In genomic region chr21:43727571-43728466, GRCh38 we compare ENCODE assay signal across 1 cellular context.
A peak's percentile ranks its signal among the peaks of the same experiment; 100 is the strongest.
TF ChIP-seq lines count a peak whose summit lies in the region.

No MANE protein-coding gene starts in this region.

TF ChIP-seq in HepG2, 621 proteins besides CTCF, POLR2A, EP300 and RAD21 (continued from another document and continues in another):
- no peak; the same call in 1 of the 2 replicates for TF ChIP-seq TGIF2 (CRISPR knock-in tag; IDR thresholded peaks at IDR 0.05)
- no peak for TF ChIP-seq THYN1 (CRISPR knock-in tag; IDR thresholded peaks at IDR 0.05; ENCODE audit: borderline replicate concordance, low read depth)
- TF ChIP-seq ZNF142 (CRISPR knock-in tag; IDR thresholded peaks at IDR 0.05) = no peak
- TF ChIP-seq ZNF264 (CRISPR knock-in tag; IDR thresholded peaks at IDR 0.05) = no peak
- TF ChIP-seq XRCC5 (optimal IDR thresholded peaks at IDR 0.05; ENCODE audit: low read length) = no peak
- 0 out of 2 replicates have a peak, but pooled peaks have one; percentile 50 for TF ChIP-seq DZIP1 (CRISPR knock-in tag; IDR thresholded peaks at IDR 0.05)
- no peak for TF ChIP-seq HDAC1 (CRISPR knock-in tag; IDR thresholded peaks at IDR 0.05)
- TF ChIP-seq, protein P1, sequence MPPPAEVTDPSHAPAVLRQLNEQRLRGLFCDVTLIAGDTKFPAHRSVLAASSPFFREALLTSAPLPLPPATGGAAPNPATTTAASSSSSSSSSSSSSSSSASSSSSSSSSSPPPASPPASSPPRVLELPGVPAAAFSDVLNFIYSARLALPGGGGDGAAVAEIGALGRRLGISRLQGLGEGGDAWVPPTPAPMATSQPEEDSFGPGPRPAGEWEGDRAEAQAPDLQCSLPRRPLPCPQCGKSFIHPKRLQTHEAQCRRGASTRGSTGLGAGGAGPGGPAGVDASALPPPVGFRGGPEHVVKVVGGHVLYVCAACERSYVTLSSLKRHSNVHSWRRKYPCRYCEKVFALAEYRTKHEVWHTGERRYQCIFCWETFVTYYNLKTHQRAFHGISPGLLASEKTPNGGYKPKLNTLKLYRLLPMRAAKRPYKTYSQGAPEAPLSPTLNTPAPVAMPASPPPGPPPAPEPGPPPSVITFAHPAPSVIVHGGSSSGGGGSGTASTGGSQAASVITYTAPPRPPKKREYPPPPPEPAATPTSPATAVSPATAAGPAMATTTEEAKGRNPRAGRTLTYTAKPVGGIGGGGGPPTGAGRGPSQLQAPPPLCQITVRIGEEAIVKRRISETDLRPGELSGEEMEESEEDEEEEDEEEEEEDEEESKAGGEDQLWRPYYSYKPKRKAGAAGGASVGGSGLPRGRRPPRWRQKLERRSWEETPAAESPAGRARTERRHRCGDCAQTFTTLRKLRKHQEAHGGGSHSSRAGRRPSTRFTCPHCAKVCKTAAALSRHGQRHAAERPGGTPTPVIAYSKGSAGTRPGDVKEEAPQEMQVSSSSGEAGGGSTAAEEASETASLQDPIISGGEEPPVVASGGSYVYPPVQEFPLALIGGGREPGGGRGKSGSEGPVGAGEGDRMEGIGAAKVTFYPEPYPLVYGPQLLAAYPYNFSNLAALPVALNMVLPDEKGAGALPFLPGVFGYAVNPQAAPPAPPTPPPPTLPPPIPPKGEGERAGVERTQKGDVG (CRISPR knock-in tag; IDR thresholded peaks at IDR 0.05; ENCODE audit: borderline replicate concordance) = no peak; the same call in 1 of the 2 replicates
- no peak for TF ChIP-seq ZNF552 (CRISPR knock-in tag; IDR thresholded peaks at IDR 0.05; ENCODE audit: borderline replicate concordance)
- TF ChIP-seq ZNF17 (CRISPR knock-in tag; IDR thresholded peaks at IDR 0.05) = no peak
- no peak for TF ChIP-seq PCBP2 (optimal IDR thresholded peaks at IDR 0.05; ENCODE audit: low read depth, low read length, poor library complexity, severe bottlenecking)
- TF ChIP-seq ZNF891 (CRISPR knock-in tag; IDR thresholded peaks at IDR 0.05) = no peak
- no peak for TF ChIP-seq ZSCAN29 (CRISPR knock-in tag; conservative IDR thresholded peaks at IDR 0.05)
- TF ChIP-seq, protein P2, sequence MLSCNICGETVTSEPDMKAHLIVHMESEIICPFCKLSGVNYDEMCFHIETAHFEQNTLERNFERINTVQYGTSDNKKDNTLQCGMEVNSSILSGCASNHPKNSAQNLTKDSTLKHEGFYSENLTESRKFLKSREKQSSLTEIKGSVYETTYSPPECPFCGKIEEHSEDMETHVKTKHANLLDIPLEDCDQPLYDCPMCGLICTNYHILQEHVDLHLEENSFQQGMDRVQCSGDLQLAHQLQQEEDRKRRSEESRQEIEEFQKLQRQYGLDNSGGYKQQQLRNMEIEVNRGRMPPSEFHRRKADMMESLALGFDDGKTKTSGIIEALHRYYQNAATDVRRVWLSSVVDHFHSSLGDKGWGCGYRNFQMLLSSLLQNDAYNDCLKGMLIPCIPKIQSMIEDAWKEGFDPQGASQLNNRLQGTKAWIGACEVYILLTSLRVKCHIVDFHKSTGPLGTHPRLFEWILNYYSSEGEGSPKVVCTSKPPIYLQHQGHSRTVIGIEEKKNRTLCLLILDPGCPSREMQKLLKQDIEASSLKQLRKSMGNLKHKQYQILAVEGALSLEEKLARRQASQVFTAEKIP (CRISPR knock-in tag; IDR thresholded peaks at IDR 0.05; ENCODE audit: borderline replicate concordance) = no peak
- no peak for TF ChIP-seq POGZ (CRISPR knock-in tag; IDR thresholded peaks at IDR 0.05)
- 0 out of 2 replicates have a peak, but pooled peaks have one; percentile 88 for TF ChIP-seq ZSCAN30 (CRISPR knock-in tag; IDR thresholded peaks at IDR 0.05)
- TF ChIP-seq KMT2B (CRISPR knock-in tag; IDR thresholded peaks at IDR 0.05) = no peak
- no peak for TF ChIP-seq ZBTB8A (CRISPR knock-in tag; IDR thresholded peaks at IDR 0.05; ENCODE audit: borderline replicate concordance, low read depth)
- TF ChIP-seq, protein P3, sequence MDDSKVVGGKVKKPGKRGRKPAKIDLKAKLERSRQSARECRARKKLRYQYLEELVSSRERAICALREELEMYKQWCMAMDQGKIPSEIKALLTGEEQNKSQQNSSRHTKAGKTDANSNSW (CRISPR knock-in tag; IDR thresholded peaks at IDR 0.05; ENCODE audit: borderline replicate concordance) = no peak
- TF ChIP-seq CREB1 (IDR thresholded peaks at IDR 0.05) = no peak
- no peak for TF ChIP-seq CREB1 (CRISPR knock-in tag; IDR thresholded peaks at IDR 0.05)
- TF ChIP-seq ZNF788 (CRISPR knock-in tag; IDR thresholded peaks at IDR 0.05; ENCODE audit: borderline replicate concordance) = no peak
- no peak for TF ChIP-seq MTF2 (CRISPR knock-in tag; IDR thresholded peaks at IDR 0.05; ENCODE audit: borderline replicate concordance)
- TF ChIP-seq SMAD9 (CRISPR knock-in tag; IDR thresholded peaks at IDR 0.05) = no peak
- TF ChIP-seq, protein P4, sequence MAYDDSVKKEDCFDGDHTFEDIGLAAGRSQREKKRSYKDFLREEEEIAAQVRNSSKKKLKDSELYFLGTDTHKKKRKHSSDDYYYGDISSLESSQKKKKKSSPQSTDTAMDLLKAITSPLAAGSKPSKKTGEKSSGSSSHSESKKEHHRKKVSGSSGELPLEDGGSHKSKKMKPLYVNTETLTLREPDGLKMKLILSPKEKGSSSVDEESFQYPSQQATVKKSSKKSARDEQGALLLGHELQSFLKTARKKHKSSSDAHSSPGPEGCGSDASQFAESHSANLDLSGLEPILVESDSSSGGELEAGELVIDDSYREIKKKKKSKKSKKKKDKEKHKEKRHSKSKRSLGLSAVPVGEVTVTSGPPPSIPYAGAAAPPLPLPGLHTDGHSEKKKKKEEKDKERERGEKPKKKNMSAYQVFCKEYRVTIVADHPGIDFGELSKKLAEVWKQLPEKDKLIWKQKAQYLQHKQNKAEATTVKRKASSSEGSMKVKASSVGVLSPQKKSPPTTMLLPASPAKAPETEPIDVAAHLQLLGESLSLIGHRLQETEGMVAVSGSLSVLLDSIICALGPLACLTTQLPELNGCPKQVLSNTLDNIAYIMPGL (CRISPR knock-in tag; IDR thresholded peaks at IDR 0.05; ENCODE audit: borderline replicate concordance in 1 of 2, low read depth in 1 of 2) = no peak; a peak in 1 of 4 replicates
- no peak for TF ChIP-seq CREM (IDR thresholded peaks at IDR 0.05)
- TF ChIP-seq CREM (CRISPR knock-in tag; IDR thresholded peaks at IDR 0.05) = no peak
- no peak for TF ChIP-seq ZNF350 (CRISPR knock-in tag; IDR thresholded peaks at IDR 0.05; ENCODE audit: borderline replicate concordance, low read depth)
- no peak for TF ChIP-seq ZNF597 (CRISPR knock-in tag; IDR thresholded peaks at IDR 0.05)
- no peak for TF ChIP-seq ZFX (CRISPR knock-in tag; IDR thresholded peaks at IDR 0.05; ENCODE audit: low read depth)
- no peak for TF ChIP-seq CEBPB (IDR thresholded peaks at IDR 0.05; ENCODE audit: borderline replicate concordance, low read depth, low read length)
- no peak for TF ChIP-seq NRL (CRISPR knock-in tag; IDR thresholded peaks at IDR 0.05; ENCODE audit: borderline replicate concordance)
- 0 out of 2 replicates have a peak, but pooled peaks have one; percentile 26 for TF ChIP-seq ZFP1 (CRISPR knock-in tag; IDR thresholded peaks at IDR 0.05)
- TF ChIP-seq DMAP1 (CRISPR knock-in tag; IDR thresholded peaks at IDR 0.05) = no peak
- TF ChIP-seq FOXP4 (CRISPR knock-in tag; IDR thresholded peaks at IDR 0.05) = no peak
